In genomic region chr2:177429688-177430325, GRCh38 we compare ENCODE assay signal across 1 cellular context.
TF ChIP-seq lines count a peak whose summit lies in the region.

No MANE protein-coding gene starts in this region.

TF ChIP-seq in HepG2, 621 proteins besides CTCF, POLR2A, EP300 and RAD21 (continued from another document and continues in another):
- TF ChIP-seq POGK (CRISPR knock-in tag; conservative IDR thresholded peaks at IDR 0.05), result no peak
- TF ChIP-seq ZUFSP (CRISPR knock-in tag; IDR thresholded peaks at IDR 0.05; ENCODE audit: borderline replicate concordance), result no peak
- TF ChIP-seq TIGD3 (CRISPR knock-in tag; IDR thresholded peaks at IDR 0.05; ENCODE audit: borderline replicate concordance), result no peak
- TF ChIP-seq PAX8 (CRISPR knock-in tag; IDR thresholded peaks at IDR 0.05; ENCODE audit: borderline replicate concordance), result no peak
- no peak for TF ChIP-seq HNF1B (CRISPR knock-in tag; IDR thresholded peaks at IDR 0.05)
- no peak for TF ChIP-seq TFDP2 (CRISPR knock-in tag; IDR thresholded peaks at IDR 0.05)
- no peak for TF ChIP-seq MNT (IDR thresholded peaks at IDR 0.05)
- no peak for TF ChIP-seq BRD4 (CRISPR knock-in tag; IDR thresholded peaks at IDR 0.05)
- TF ChIP-seq ZBTB7A (CRISPR knock-in tag; IDR thresholded peaks at IDR 0.05), result no peak
- TF ChIP-seq ZBTB7B (CRISPR knock-in tag; IDR thresholded peaks at IDR 0.05), result 0 out of 2 replicates have a peak, but pooled peaks have one; percentile 21
- no peak for TF ChIP-seq PBX2 (CRISPR knock-in tag; IDR thresholded peaks at IDR 0.05)
- TF ChIP-seq THAP7 (CRISPR knock-in tag; IDR thresholded peaks at IDR 0.05), result no peak
- TF ChIP-seq MYC (CRISPR knock-in tag; IDR thresholded peaks at IDR 0.05; ENCODE audit: borderline replicate concordance), result no peak
- TF ChIP-seq CCDC6 (CRISPR knock-in tag; IDR thresholded peaks at IDR 0.05), result no peak
- TF ChIP-seq MAX (IDR thresholded peaks at IDR 0.05), result no peak
- no peak for TF ChIP-seq HIVEP1 (CRISPR knock-in tag; IDR thresholded peaks at IDR 0.05)
- TF ChIP-seq ZNF687 (CRISPR knock-in tag; IDR thresholded peaks at IDR 0.05), result 0 out of 2 replicates have a peak, but pooled peaks have one; percentile 12
- TF ChIP-seq ZNF644 (CRISPR knock-in tag; IDR thresholded peaks at IDR 0.05; ENCODE audit: low read depth), result no peak
- TF ChIP-seq NFIC (IDR thresholded peaks at IDR 0.05; ENCODE audit: low read length), result no peak
- no peak for TF ChIP-seq GATAD1 (CRISPR knock-in tag; IDR thresholded peaks at IDR 0.05)
- TF ChIP-seq HOXD1 (CRISPR knock-in tag; IDR thresholded peaks at IDR 0.05), result no peak
- no peak for TF ChIP-seq MLLT10 (CRISPR knock-in tag; IDR thresholded peaks at IDR 0.05)
- TF ChIP-seq ATF7-NPFF (CRISPR knock-in tag; IDR thresholded peaks at IDR 0.05; ENCODE audit: low read depth), result no peak
- TF ChIP-seq RBAK (CRISPR knock-in tag; IDR thresholded peaks at IDR 0.05), result no peak
- no peak for TF ChIP-seq ZNF558 (CRISPR knock-in tag; IDR thresholded peaks at IDR 0.05; ENCODE audit: borderline replicate concordance)
- TF ChIP-seq ZNF430 (CRISPR knock-in tag; IDR thresholded peaks at IDR 0.05), result no peak
- TF ChIP-seq HMG20B (CRISPR knock-in tag; conservative IDR thresholded peaks at IDR 0.05), result no peak
- TF ChIP-seq SMARCE1 (IDR thresholded peaks at IDR 0.05; ENCODE audit: borderline replicate concordance), result no peak
- no peak for TF ChIP-seq ZNF710 (CRISPR knock-in tag; IDR thresholded peaks at IDR 0.05; ENCODE audit: borderline replicate concordance)
- no peak for TF ChIP-seq NR2F6 (IDR thresholded peaks at IDR 0.05)
- TF ChIP-seq NR2F6 (CRISPR knock-in tag; IDR thresholded peaks at IDR 0.05), result no peak
- TF ChIP-seq ZNF224 (CRISPR knock-in tag; IDR thresholded peaks at IDR 0.05), result no peak
- no peak for TF ChIP-seq KDM5A (IDR thresholded peaks at IDR 0.05; ENCODE audit: borderline replicate concordance, low read length)
- no peak for TF ChIP-seq MAFG (CRISPR knock-in tag; IDR thresholded peaks at IDR 0.05)
- no peak for TF ChIP-seq SIN3B (IDR thresholded peaks at IDR 0.05; ENCODE audit: low read length)
- 0 out of 2 replicates have a peak, but pooled peaks have one; percentile 35 for TF ChIP-seq ZNF138 (CRISPR knock-in tag; IDR thresholded peaks at IDR 0.05; ENCODE audit: low read depth)
- no peak for TF ChIP-seq ZBTB46 (CRISPR knock-in tag; IDR thresholded peaks at IDR 0.05; ENCODE audit: borderline replicate concordance)
